ENCODE assay signal across 1 cellular context in genomic region chr6:18398225-18398624, GRCh38. TPM values are rescaled to one million over a fixed set of nuclear protein-coding genes. Genes with fewer than 3 reads are reported as not detected.
"Had no signal": no experiment of that assay in that cellular context is flagged by ENCODE, and none has a peak within 500 bp of the region (broad histone marks: within the 10 kb centered on the region; RNA-seq: fewer than 3 reads in every experiment).

No MANE protein-coding gene starts in this region.

RNA-seq across cellular contexts. Expression of gene RNF144B, which starts 11.1 kb away (rescaled TPM):
- total RNA-seq: RPMI7951 had no signal
